Comparison of ENCODE assay signal across 19 cellular contexts in the genomic region with DNA sequence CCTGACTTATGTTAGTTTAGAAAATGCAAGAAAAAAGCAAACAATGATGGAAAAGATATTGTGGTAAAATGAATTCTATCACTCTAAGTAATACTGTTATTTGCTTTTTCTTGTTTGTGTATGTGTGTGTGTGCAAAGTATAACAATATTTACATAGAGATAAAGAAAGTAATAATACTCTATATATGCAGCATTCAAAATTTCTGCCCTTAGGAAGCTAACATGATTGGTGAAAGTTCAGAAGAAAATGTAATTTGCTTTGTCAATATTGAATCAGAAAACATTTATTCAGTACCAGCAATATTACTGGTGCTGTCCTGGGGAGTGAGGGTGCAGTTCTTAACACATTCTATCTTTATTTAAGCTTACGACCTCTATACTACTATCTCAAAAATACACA. TPM values are rescaled to one million over a fixed set of nuclear protein-coding genes. Genes with fewer than 3 reads are reported as not detected.
A peak's percentile ranks its signal among the peaks of the same experiment; 100 is the strongest.
DNase-seq lines count a peak whose midpoint lies in the region; TF ChIP-seq lines count a peak whose summit lies in the region.
"Had no signal": no experiment of that assay in that cellular context is flagged by ENCODE, and none has a peak within 500 bp of the region (broad histone marks: within the 10 kb centered on the region; RNA-seq: fewer than 3 reads in every experiment).

No MANE protein-coding gene starts in this region.

- 92% methylated on average over 1 of the region's 1 CpG for WGBS in mammary epithelial cell (ENCODE audit: low coverage, missing lambda C conversion rate)

- H3K36me3 ChIP-seq in mammary epithelial cell (ENCODE audit: insufficient read depth, low read length) (no peaks in the 10 kb centered on the region), SK-N-MC (ENCODE audit: insufficient read depth, low read length) (no peaks in the 10 kb centered on the region)
- H3K36me3 ChIP-seq: BE2C, HAP-1 had no signal

- no peak overlapping the region for H3K4me2 ChIP-seq in mammary epithelial cell (ENCODE audit: insufficient read depth, low read depth, low read length)

- H3K4me3 ChIP-seq in mammary epithelial cell (replicated peaks in 1 of 3; ENCODE audit: insufficient read depth in 1 of 3, low read depth in 2 of 3, low read length in 3 of 3): no peak overlapping the region
- no peak overlapping the region for H3K4me3 ChIP-seq in SK-N-MC
- H3K4me3 ChIP-seq: GM23248, HAP-1 had no signal

- H4K20me1 ChIP-seq in mammary epithelial cell (ENCODE audit: insufficient read depth, low read length): no peaks in the 10 kb centered on the region

- H3K9me3 ChIP-seq in mammary epithelial cell (replicated peaks; ENCODE audit: insufficient read depth, low read length) (no peaks in the 10 kb centered on the region), SK-N-MC (ENCODE audit: low read depth, low read length) (no peaks in the 10 kb centered on the region)
- H3K9me3 ChIP-seq: BE2C, HAP-1 had no signal

- no peaks in the 10 kb centered on the region for H3K27me3 ChIP-seq in mammary epithelial cell (ENCODE audit: insufficient read depth, low read length)
- H3K27me3 ChIP-seq: BE2C had no signal

- CTCF ChIA-PET in mammary epithelial cell (lab: Charles Lee; ENCODE audit: low non-redundant PET): no interaction called here

- in situ Hi-C loops in T47D (cut with HindIII; ENCODE audit: low pct_unique_long_range_greater_than_20kb, low sequenced_read_pairs) (no loop called here), mammary epithelial cell (cut with MboI; ENCODE audit: low sequenced_read_pairs in 2 of 2) (no loop called here)

- BruUV-seq in mammary epithelial cell (replicated peaks; lab: Mats Ljungman, UMichigan): no TSS peak

- no peak for TF ChIP-seq CTCF in mammary epithelial cell (conservative IDR thresholded peaks at IDR 0.05 in 1 of 2, IDR thresholded peaks at IDR 0.05 in 1 of 2; ENCODE audit: extremely low read depth in 1 of 2, insufficient read depth in 1 of 2, low read depth in 1 of 2, low read length in 2 of 2)

- DNase-seq in T47D (ENCODE audit: low read depth in 1 of 2, low spot score in 1 of 2) (peak; percentile 31 to 85), mammary epithelial cell (no peak), NCI-H2081 (lab: John Stamatoyannopoulos, UW) (peak; percentile 36 to 77), SK-N-MC (ENCODE audit: low read depth, low spot score) (no peak), RKO (ENCODE audit: low spot score) (no peak), cerebellar cortex (ENCODE audit: low spot score) (no peak)
- DNase-seq: ACHN; BE2C; C1 segment of cervical spinal cord; CD4-positive, CD25-positive, alpha-beta regulatory T cell; CD8-positive, alpha-beta memory T cell; COR-L47; DMS 273 treated with DMSO at 0.1 percent for 48 hours; DMS79; GDM1; GM23248 had no signal

- H3K9ac ChIP-seq in mammary epithelial cell (ENCODE audit: insufficient read depth, low read length) (no peak overlapping the region), SK-N-MC (ENCODE audit: insufficient read length) (peak overlapping the region; percentile 18)
- H3K9ac ChIP-seq: GM23248 had no signal

- H3K27ac ChIP-seq in mammary epithelial cell (ENCODE audit: insufficient read depth, low read depth, low read length) (no peak overlapping the region), SK-N-MC (no peak overlapping the region)
- H3K27ac ChIP-seq: GM23248 had no signal

- no peaks in the 10 kb centered on the region for H3K79me2 ChIP-seq in mammary epithelial cell (ENCODE audit: insufficient read depth, low read length)

- intact Hi-C loops in mammary epithelial cell (cut with micrococcal nuclease): no loop called here

- dilution Hi-C loops in mammary epithelial cell (cut with HindIII; ENCODE audit: low sequenced_read_pairs): no loop called here

- no peak overlapping the region for H2AFZ ChIP-seq in mammary epithelial cell (ENCODE audit: low read depth, low read length)
- H2AFZ ChIP-seq: GM23248 had no signal

- no peaks in the 10 kb centered on the region for H3K4me1 ChIP-seq in mammary epithelial cell (ENCODE audit: insufficient read depth, low read length)
- H3K4me1 ChIP-seq: BE2C had no signal

RNA-seq across cellular contexts. Expression of gene PRDM9, which starts 12.9 kb away (rescaled TPM):
- not detected for total RNA-seq in mammary epithelial cell
- not detected for polyA plus RNA-seq in mammary epithelial cell
- polyA minus RNA-seq in mammary epithelial cell: not detected
- total RNA-seq: CD4-positive, CD25-positive, alpha-beta regulatory T cell; CD8-positive, alpha-beta memory T cell; Daoy; GM23248; HT-29 had no signal
- polyA plus RNA-seq: CD4-positive, CD25-positive, alpha-beta regulatory T cell; CD8-positive, alpha-beta memory T cell; GM23248 had no signal

Comparison
In these comparisons a context has a peak if more than half of its experiments do, and no peak if none do; other contexts are left out.
1. DNase-seq: peak in T47D (2 of 2) and NCI-H2081 (2 of 2); none in mammary epithelial cell (single experiment), SK-N-MC (single experiment), RKO (single experiment) and cerebellar cortex (single experiment).